8 cellular contexts compared by ENCODE assay signal in genomic region chr3:136659253-136659652, GRCh38.
A peak's percentile ranks its signal among the peaks of the same experiment; 100 is the strongest.
DNase-seq lines count a peak whose midpoint lies in the region; ATAC-seq and TF ChIP-seq lines count a peak whose summit lies in the region.

No MANE protein-coding gene starts in this region.

- H3K27ac Mint-ChIP-seq in memory B cell = peak overlapping the region; percentile 35
- H3K27ac Mint-ChIP-seq in activated naive CD8-positive, alpha-beta T cell treated with anti-CD3 and anti-CD28 coated beads, Interleukin-2, amount 50 U/mL, for 24 hours = no peak overlapping the region

- DNase-seq in BJ (ENCODE audit: low read depth) = peak; percentile 39
- DNase-seq in NCI-H1436 treated with DMSO at 0.1 percent for 48 hours (lab: John Stamatoyannopoulos, UW) = peak; percentile 82
- peak; percentile 73 for DNase-seq in cerebellar cortex (ENCODE audit: low spot score)
- DNase-seq in memory B cell (ENCODE audit: low spot score in 2 of 2) = no peak
- no peak for DNase-seq in WERI-Rb-1
- DNase-seq in NOMO-1 treated with DMSO at 0.1 percent for 48 hours (lab: John Stamatoyannopoulos, UW; ENCODE audit: unreplicated experiment) = no peak
- no peak for DNase-seq in activated naive CD8-positive, alpha-beta T cell treated with anti-CD3 and anti-CD28 coated beads, Interleukin-2, amount 50 U/mL, for 24 hours

- no peaks in the 10 kb centered on the region for H3K27me3 Mint-ChIP-seq in memory B cell
- H3K27me3 Mint-ChIP-seq in activated naive CD8-positive, alpha-beta T cell treated with anti-CD3 and anti-CD28 coated beads, Interleukin-2, amount 50 U/mL, for 24 hours = no peaks in the 10 kb centered on the region

- peaks cover 2% of the 10 kb centered on the region for H3K9me3 ChIP-seq in WERI-Rb-1 (ENCODE audit: severe bottlenecking)

- CTCF ChIA-PET in BJ (lab: Yijun Ruan, JAX) = interaction anchor here (1.0 kb wide), 1 partner anchor 93 kb away, joined by 3 read pairs; the partner anchor contains the start of gene STAG1

- no peak for ATAC-seq in memory B cell (ENCODE audit: low read depth)
- no peak for ATAC-seq in HG02884 (IDR thresholded peaks at IDR 0.05; ENCODE audit: unreplicated experiment)
- no peak for ATAC-seq in activated naive CD8-positive, alpha-beta T cell treated with anti-CD3 and anti-CD28 coated beads, Interleukin-2, amount 50 U/mL, for 24 hours

- POLR2A ChIA-PET in BJ (lab: Charles Lee) = interaction anchor here (0.5 kb wide), 1 partner anchor 91 kb away, joined by 10 read pairs; no protein-coding TSS in a partner anchor

- H3K9me3 Mint-ChIP-seq in memory B cell = peaks cover 5% of the 10 kb centered on the region
- peaks cover 10% of the 10 kb centered on the region for H3K9me3 Mint-ChIP-seq in activated naive CD8-positive, alpha-beta T cell treated with anti-CD3 and anti-CD28 coated beads, Interleukin-2, amount 50 U/mL, for 24 hours

- no peaks in the 10 kb centered on the region for H3K27me3 ChIP-seq in BJ (ENCODE audit: control insufficient read depth, insufficient read depth, low read length)
- H3K27me3 ChIP-seq in WERI-Rb-1 (ENCODE audit: insufficient read depth, low read depth, severe bottlenecking) = no peaks in the 10 kb centered on the region

- peaks cover 23% of the 10 kb centered on the region for H3K4me1 Mint-ChIP-seq in memory B cell
- H3K4me1 Mint-ChIP-seq in activated naive CD8-positive, alpha-beta T cell treated with anti-CD3 and anti-CD28 coated beads, Interleukin-2, amount 50 U/mL, for 24 hours = peaks cover 28% of the 10 kb centered on the region

- no peak overlapping the region for H3K27ac ChIP-seq in WERI-Rb-1

- peaks cover 7% of the 10 kb centered on the region for H3K36me3 Mint-ChIP-seq in memory B cell
- H3K36me3 Mint-ChIP-seq in activated naive CD8-positive, alpha-beta T cell treated with anti-CD3 and anti-CD28 coated beads, Interleukin-2, amount 50 U/mL, for 24 hours (ENCODE audit: low read depth) = peaks cover 29% of the 10 kb centered on the region

- no peak overlapping the region for H3K4me3 Mint-ChIP-seq in memory B cell
- H3K4me3 Mint-ChIP-seq in activated naive CD8-positive, alpha-beta T cell treated with anti-CD3 and anti-CD28 coated beads, Interleukin-2, amount 50 U/mL, for 24 hours = no peak overlapping the region

- H3K36me3 ChIP-seq in BJ (ENCODE audit: control insufficient read depth, insufficient read depth, low read length) (no peaks in the 10 kb centered on the region), WERI-Rb-1 (no peaks in the 10 kb centered on the region)

- no peak for TF ChIP-seq CTCF in BJ (IDR thresholded peaks at IDR 0.05; ENCODE audit: insufficient read depth, low read depth, low read length)
- no peak for TF ChIP-seq CTCF in WERI-Rb-1 (IDR thresholded peaks at IDR 0.05; ENCODE audit: low read depth, low read length)

- H3K4me3 ChIP-seq in BJ (ENCODE audit: low read depth, low read length) = no peak overlapping the region
- no peak overlapping the region for H3K4me3 ChIP-seq in WERI-Rb-1 (ENCODE audit: low read depth, low read length)

Comparison
In these comparisons a context has a peak if more than half of its experiments do, and no peak if none do; other contexts are left out.
1. DNase-seq: peak in BJ (single experiment), NCI-H1436 treated with DMSO at 0.1 percent for 48 hours (single experiment) and cerebellar cortex (single experiment); none in memory B cell (0 of 2), WERI-Rb-1 (single experiment), NOMO-1 treated with DMSO at 0.1 percent for 48 hours (single experiment) and activated naive CD8-positive, alpha-beta T cell treated with anti-CD3 and anti-CD28 coated beads, Interleukin-2, amount 50 U/mL, for 24 hours (single experiment).